Comparison of ENCODE assay signal across 9 cellular contexts in the genomic region with DNA sequence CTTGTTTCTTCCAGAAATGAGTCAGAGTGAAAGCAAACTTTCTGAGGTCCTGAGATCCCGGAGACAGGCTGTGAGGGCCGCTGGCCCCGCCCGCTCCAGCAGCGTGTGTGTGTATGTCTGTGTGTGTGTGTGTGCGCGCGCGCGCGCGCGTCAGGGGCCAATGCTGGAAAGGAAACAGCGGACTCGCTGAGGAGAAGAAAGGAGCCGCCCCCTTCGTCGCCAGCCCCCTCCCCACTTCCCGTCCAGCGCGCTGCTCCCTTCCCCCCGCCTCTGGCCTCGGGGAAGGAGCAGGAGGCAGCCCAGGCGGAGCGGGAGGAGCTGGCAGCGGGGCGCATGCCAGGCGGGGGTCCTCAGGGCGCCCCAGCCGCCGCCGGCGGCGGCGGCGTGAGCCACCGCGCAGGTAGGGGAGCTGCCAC. TPM values are rescaled to one million over a fixed set of nuclear protein-coding genes. Genes with fewer than 3 reads are reported as not detected.
DNase-seq lines count a peak whose midpoint lies in the region; ATAC-seq and TF ChIP-seq lines count a peak whose summit lies in the region.
"Had no signal": no experiment of that assay in that cellular context is flagged by ENCODE, and none has a peak within 500 bp of the region (broad histone marks: within the 10 kb centered on the region; RNA-seq: fewer than 3 reads in every experiment).

A gene (plus strand): TSS at position 256 of the 416 bp plus-strand sequence. CDS start 78 bp downstream, at position 334.

- no peak for TF ChIP-seq POLR2A in right lobe of liver (IDR thresholded peaks at IDR 0.05)

- intact Hi-C loops in right lobe of liver (cut with DNase I), result no loop called here

- no peaks in the 10 kb centered on the region for H3K27me3 ChIP-seq in right lobe of liver

- peak; percentile 50 for ATAC-seq in HG03196 (IDR thresholded peaks at IDR 0.05; ENCODE audit: unreplicated experiment)
- peak; percentile 89 to 91 (median 90) for ATAC-seq in right lobe of liver

- no peaks in the 10 kb centered on the region for H3K4me1 ChIP-seq in right lobe of liver

- TF ChIP-seq CTCF in right lobe of liver (IDR thresholded peaks at IDR 0.05), result no peak

- no peaks in the 10 kb centered on the region for H3K36me3 ChIP-seq in right lobe of liver

- DNase-seq in NCI-H524 (lab: John Stamatoyannopoulos, UW) (peak; percentile 38 to 72), NCI-H524 treated with DMSO at 0.1 percent for 48 hours (lab: John Stamatoyannopoulos, UW) (no peak), NCI-H460 (ENCODE audit: extremely low read depth, low read depth) (peak; percentile 64), ecto neural progenitor cell (ENCODE audit: low spot score) (peak; percentile 93), right lobe of liver (peak; percentile 76 to 87 (median 83))
- peak; percentile 48 to 56 for DNase-seq in activated CD4-positive, alpha-beta T cell treated with anti-CD3 and anti-CD28 coated beads, Interleukin-2, amount 50 U/mL, for 4 hours
- peak; percentile 61 for DNase-seq in stimulated activated CD4-positive, alpha-beta T cell treated with anti-CD3 and anti-CD28 coated beads, Interleukin-4, amount 100 ng/mL, for 1 hour

- peak within 1 kb of the TSS; percentile 70 to 96 (median 73) for H3K27ac ChIP-seq in right lobe of liver
- H3K27ac ChIP-seq: 22Rv1 had no signal

- 0% methylated on average over 3 of the region's 38 CpGs for WGBS in right lobe of liver (ENCODE audit: insufficient coverage, low coverage, low lambda C conversion rate, missing lambda C conversion rate)

- peak within 1 kb of the TSS; percentile 59 to 66 (median 64) for H3K4me3 ChIP-seq in right lobe of liver

- no peaks in the 10 kb centered on the region for H3K9me3 ChIP-seq in right lobe of liver

RNA-seq across cellular contexts. Expression of the gene that starts here (rescaled TPM):
- 1.3 and 1.4 TPM in 2 replicates for total RNA-seq in NCI-H460 (2014; rRNA removed; shearing (Covaris generic))
- 1.1 and 3.6 TPM in 2 replicates for polyA plus RNA-seq in NCI-H460 (2014; cell fraction: nucleus; rRNA removed)
- total RNA-seq in right lobe of liver, result 1 to 10 TPM; 1.8 to 3.3 (median 2.4) TPM
